In genomic region chr7:91264083-91264923, GRCh38 we compare ENCODE assay signal across 8 cellular contexts. TPM values are rescaled to one million over a fixed set of nuclear protein-coding genes. Genes with fewer than 3 reads are reported as not detected.
DNase-seq lines count a peak whose midpoint lies in the region; ATAC-seq and TF ChIP-seq lines count a peak whose summit lies in the region.

FZD1 (plus strand) TSS chr7:91264433; CDS start chr7:91264881, 448 bp downstream.

- H3F3A ChIP-seq in PC-9 (ENCODE audit: insufficient read depth, low read depth): no peaks in the 10 kb centered on the region

- intact Hi-C loops in PC-9 (cut with micrococcal nuclease; ENCODE audit: unreplicated experiment) (loop anchor here (1.0 to 10.0 kb wide), 6 partner anchors 14 to 518 kb away; no protein-coding TSS in a partner anchor), Right ventricle myocardium inferior (cut with DNase I) (loop anchor here (5.0 to 10.0 kb wide), 2 partner anchors 177 to 360 kb away; no protein-coding TSS in a partner anchor)

- peak in 1 of 4 donors; percentile 48 for TF ChIP-seq EP300 in upper lobe of left lung (IDR thresholded peaks at IDR 0.05)

- H3K36me3 ChIP-seq in KMS-11 (ENCODE audit: insufficient read depth) (no peaks in the 10 kb centered on the region), PC-9 (ENCODE audit: low read depth) (no peaks in the 10 kb centered on the region), upper lobe of left lung (no peaks in the 10 kb centered on the region)

- no TSS peak for BruUV-seq in PC-9 (replicated peaks; lab: Mats Ljungman, UMichigan)

- no peaks in the 10 kb centered on the region for H4K20me1 ChIP-seq in KMS-11 (ENCODE audit: insufficient read depth)
- H4K20me1 ChIP-seq in PC-9 (ENCODE audit: insufficient read depth): 0 out of 2 replicates have a peak, but pooled peaks cover 3% of the 10 kb centered on the region

- POLR2A ChIA-PET in PC-9 (lab: Charles Lee; ENCODE audit: unreplicated experiment): interaction anchor here (0.7 kb wide), 1 partner anchor 335 kb away, joined by 3 read pairs; no protein-coding TSS in a partner anchor

- no peaks in the 10 kb centered on the region for H3K36me3 Mint-ChIP-seq in activated naive CD8-positive, alpha-beta T cell treated with anti-CD3 and anti-CD28 coated beads for 36 hours

- peak within 1 kb of the TSS; percentile 33 for H3K27ac ChIP-seq in KMS-11
- H3K27ac ChIP-seq in PC-9: no peak within 1 kb of the TSS
- H3K27ac ChIP-seq in upper lobe of left lung: peak within 1 kb of the TSS; percentile 91 to 98 (median 96)

- peak within 1 kb of the TSS; percentile 78 for H3K4me3 Mint-ChIP-seq in activated naive CD8-positive, alpha-beta T cell treated with anti-CD3 and anti-CD28 coated beads for 36 hours

- H3K79me2 ChIP-seq in KMS-11 (ENCODE audit: insufficient read depth, low read depth): no peaks in the 10 kb centered on the region
- H3K79me2 ChIP-seq in PC-9 (ENCODE audit: low read depth): no peaks in the 10 kb centered on the region

- TF ChIP-seq CTCF in KMS-11 (conservative IDR thresholded peaks at IDR 0.05; ENCODE audit: low read depth, low read length) (no peak), PC-9 (conservative IDR thresholded peaks at IDR 0.05) (no peak), upper lobe of left lung (IDR thresholded peaks at IDR 0.05) (peak in 2 of 6 experiments; percentile 12 to 40)

- H3K9me3 ChIP-seq in PC-9 (ENCODE audit: insufficient read depth, low read depth) (no peaks in the 10 kb centered on the region), upper lobe of left lung (no peaks in the 10 kb centered on the region)

- H3K4me3 ChIP-seq in KMS-11 (IDR thresholded peaks at IDR 0.05; ENCODE audit: insufficient read depth, low read depth, low read length): no peak within 1 kb of the TSS
- peak within 1 kb of the TSS; percentile 60 for H3K4me3 ChIP-seq in PC-9
- H3K4me3 ChIP-seq in upper lobe of left lung: peak within 1 kb of the TSS; percentile 79 to 93 (median 88)

- no peaks in the 10 kb centered on the region for H3K9me3 Mint-ChIP-seq in activated naive CD8-positive, alpha-beta T cell treated with anti-CD3 and anti-CD28 coated beads for 36 hours

- in situ Hi-C loops in G401 (cut with HindIII; ENCODE audit: low sequenced_read_pairs): no loop called here

- no peaks in the 10 kb centered on the region; the same call in 1 of the 2 replicates for H3K27me3 ChIP-seq in KMS-11 (ENCODE audit: insufficient read depth, low read depth)
- H3K27me3 ChIP-seq in PC-9 (ENCODE audit: insufficient read depth, low read depth): peaks cover 17% of the 10 kb centered on the region; the same call in 1 of the 2 replicates
- H3K27me3 ChIP-seq in upper lobe of left lung: no peaks in the 10 kb centered on the region

- peak; percentile 98 for ATAC-seq in Right ventricle myocardium inferior
- ATAC-seq in upper lobe of left lung (ENCODE audit: low FRiP score in 2 of 2): peak; percentile 96 to 99

- H3K9ac ChIP-seq in KMS-11: peak within 1 kb of the TSS; percentile 38; the same call in 1 of the 2 replicates

- CTCF ChIA-PET in PC-9 (lab: Charles Lee): interaction anchor here (0.6 kb wide), 1 partner anchor 173 kb away, joined by 4 read pairs; no protein-coding TSS in a partner anchor

- H3K27ac Mint-ChIP-seq in activated naive CD8-positive, alpha-beta T cell treated with anti-CD3 and anti-CD28 coated beads for 36 hours: no peak within 1 kb of the TSS

- WGBS in upper lobe of left lung, 2 donors: 0% methylated on average over 24 to 50 of the region's 89 CpGs

- peak in 3 of 4 donors; percentile 35 to 88 (median 75) for TF ChIP-seq POLR2A in upper lobe of left lung (IDR thresholded peaks at IDR 0.05)

- peak within 1 kb of the TSS; percentile 95 for H2AFZ ChIP-seq in KMS-11 (ENCODE audit: low read depth)
- peak within 1 kb of the TSS; percentile 78 for H2AFZ ChIP-seq in PC-9

- H3K4me2 ChIP-seq in KMS-11 (peak within 1 kb of the TSS; percentile 49), PC-9 (peak within 1 kb of the TSS; percentile 89)

- H3K27me3 Mint-ChIP-seq in activated naive CD8-positive, alpha-beta T cell treated with anti-CD3 and anti-CD28 coated beads for 36 hours: peaks cover 64% of the 10 kb centered on the region

- peaks cover 10% of the 10 kb centered on the region for H3K4me1 Mint-ChIP-seq in activated naive CD8-positive, alpha-beta T cell treated with anti-CD3 and anti-CD28 coated beads for 36 hours

- DNase-seq in G401 (ENCODE audit: low spot score): peak; percentile 97
- peak; percentile 81 for DNase-seq in GOT3 (lab: John Stamatoyannopoulos, UW)
- peak; percentile 87 to 98 for DNase-seq in PC-9
- peak; percentile 80 for DNase-seq in activated naive CD8-positive, alpha-beta T cell treated with anti-CD3 and anti-CD28 coated beads for 36 hours
- peak; percentile 97 for DNase-seq in Right ventricle myocardium inferior (ENCODE audit: missing footprints)
- DNase-seq in occipital lobe (lab: John Stamatoyannopoulos, UW): peak; percentile 96
- peak; percentile 96 to 97 for DNase-seq in upper lobe of left lung

- H3K4me1 ChIP-seq in KMS-11 (ENCODE audit: low read depth, poor library complexity, severe bottlenecking) (peaks cover 8% of the 10 kb centered on the region), PC-9 (replicated peaks; ENCODE audit: insufficient read depth) (0 out of 2 replicates have a peak, but pooled peaks cover 6% of the 10 kb centered on the region), upper lobe of left lung (peaks cover 18 to 34% (median 24%) of the 10 kb centered on the region in 4 donors)

- no peaks in the 10 kb centered on the region for H3K9me2 ChIP-seq in PC-9 (ENCODE audit: insufficient read depth)

RNA-seq across cellular contexts. Expression of gene FZD1, which starts in this region (rescaled TPM):
- total RNA-seq in G401 (2014; rRNA removed; shearing (Covaris generic)): 0.92 and 1.9 TPM in 2 replicates
- total RNA-seq in PC-9 (2021) (2.6 and 2.8 TPM in 2 replicates), Right ventricle myocardium inferior (10.3 TPM), occipital lobe (10.0 TPM), upper lobe of left lung (10 to 100 TPM in 5 of 6 donors, 1 to 10 TPM in 1; 6.3 to 25.8 (median 15.0) TPM)
- total RNA-seq in activated naive CD8-positive, alpha-beta T cell treated with anti-CD3 and anti-CD28 coated beads for 36 hours: under 1 TPM; 0.14 to 0.22 TPM

Comparison
In these comparisons a context has a peak if more than half of its experiments do, and no peak if none do; other contexts are left out.
1. Peak in DNase-seq in activated naive CD8-positive, alpha-beta T cell treated with anti-CD3 and anti-CD28 coated beads for 36 hours; RNA of the gene not detected or under 1 TPM.